Comparison of ENCODE assay signal across 8 cellular contexts in genomic region chr2:19863303-19864041, GRCh38. TPM values are rescaled to one million over a fixed set of nuclear protein-coding genes. Genes with fewer than 3 reads are reported as not detected.
DNase-seq lines count a peak whose midpoint lies in the region; ATAC-seq and TF ChIP-seq lines count a peak whose summit lies in the region.

No MANE protein-coding gene starts in this region.

- DNase-seq in NCI-H2196 (lab: John Stamatoyannopoulos, UW; ENCODE audit: unreplicated experiment), result peak; percentile 20
- DNase-seq in NCI-H2196 treated with DMSO at 0.1 percent for 48 hours (lab: John Stamatoyannopoulos, UW; ENCODE audit: unreplicated experiment), result no peak
- peak; percentile 32 for DNase-seq in NCI-H146 treated with DMSO at 0.1 percent for 48 hours (lab: John Stamatoyannopoulos, UW; ENCODE audit: unreplicated experiment)
- peak; percentile 71 to 76 for DNase-seq in activated CD4-positive, alpha-beta T cell treated with anti-CD3 and anti-CD28 coated beads, Interleukin-2, amount 50 U/mL, for 48 hours
- DNase-seq in dorsolateral prefrontal cortex, result peak; percentile 57 to 84 (median 68)
- DNase-seq in lower leg skin (ENCODE audit: low spot score in 2 of 2), result peak; percentile 53 to 95
- DNase-seq in stimulated activated CD4-positive, alpha-beta T cell treated with anti-CD3 and anti-CD28 coated beads, TNF-alpha, amount 100 ng/mL, for 24 hours (ENCODE audit: low read depth in 3 of 3), result peak; percentile 31 to 60 (median 45)

- no peak for TF ChIP-seq POLR2A in lower leg skin (IDR thresholded peaks at IDR 0.05)

- peak; percentile 86 to 99 (median 95) for TF ChIP-seq CTCF in dorsolateral prefrontal cortex (IDR thresholded peaks at IDR 0.05 in 54 of 56, conservative IDR thresholded peaks at IDR 0.05 in 2 of 56; ENCODE audit: low read depth in 1 of 56, partially characterized antibody in 56 of 56)
- TF ChIP-seq CTCF in lower leg skin (IDR thresholded peaks at IDR 0.05), result peak in 2 of 3 donors; percentile 75 to 90

- H3K27ac ChIP-seq in dorsolateral prefrontal cortex, result no peak overlapping the region

- peaks cover 0 to 12% (median under 1%) of the 10 kb centered on the region in 45 donors for H3K27me3 ChIP-seq in dorsolateral prefrontal cortex

- intact Hi-C loops in dorsolateral prefrontal cortex (cut with DNase I) (loop anchor here (2.0 to 10.0 kb wide), 6 partner anchors 513 to 1479 kb away; no protein-coding TSS in a partner anchor), lower leg skin (cut with DNase I; ENCODE audit: low total_unique reads) (loop anchor here (5.0 kb wide), 1 partner anchor 1341 kb away; no protein-coding TSS in a partner anchor)

- WGBS in lower leg skin, 2 donors, result 21 to 30% methylated on average over 25 to 32 of the region's 33 CpGs

- H3K4me3 ChIP-seq in dorsolateral prefrontal cortex (peak overlapping the region in 45 of 59 donors; percentile 7 to 53 (median 34)), lower leg skin (ENCODE audit: low read depth, poor library complexity, severe bottlenecking) (no peak overlapping the region)

- ATAC-seq in HG02610 (IDR thresholded peaks at IDR 0.05; ENCODE audit: unreplicated experiment), result peak; percentile 62

RNA-seq across cellular contexts. Expression of gene TTC32, which starts 38.3 kb away (rescaled TPM):
- total RNA-seq in dorsolateral prefrontal cortex (10 to 100 TPM in 118 of 120 experiments, 1 to 10 TPM in 2; 8.8 to 38.7 (median 18.3) TPM), lower leg skin (10 to 100 TPM; 11.5 to 18.6 (median 14.1) TPM)
